1 cellular context compared by ENCODE assay signal in genomic region chr7:116949941-116950801, GRCh38.
TF ChIP-seq lines count a peak whose summit lies in the region.

No MANE protein-coding gene starts in this region.

TF ChIP-seq in K562, 482 proteins besides CTCF, POLR2A, EP300 and RAD21 (continued from another document and continues in another):
- TF ChIP-seq ZNF407 (IDR thresholded peaks at IDR 0.05; ENCODE audit: low read depth) (peak; percentile 70; the same call in 1 of the 2 replicates), NFIX (CRISPR knock-in tag; IDR thresholded peaks at IDR 0.05; ENCODE audit: low read depth) (no peak; the same call in 1 of the 2 replicates), GMEB1 (CRISPR knock-in tag; IDR thresholded peaks at IDR 0.05) (no peak), ZNF140 (CRISPR knock-in tag; IDR thresholded peaks at IDR 0.05) (no peak), HDGF (IDR thresholded peaks at IDR 0.05) (peak; percentile 71), MAFF (IDR thresholded peaks at IDR 0.05; ENCODE audit: low read length) (no peak), NFYB (IDR thresholded peaks at IDR 0.05; ENCODE audit: extremely low read depth, insufficient read length) (no peak), PHF21A (IDR thresholded peaks at IDR 0.05; ENCODE audit: borderline replicate concordance, low read depth) (peak; percentile 89), MYNN (IDR thresholded peaks at IDR 0.05) (peak; percentile 82), MYNN (CRISPR knock-in tag; IDR thresholded peaks at IDR 0.05) (no peak), ZNF174 (CRISPR knock-in tag; IDR thresholded peaks at IDR 0.05) (no peak), BRD9 (IDR thresholded peaks at IDR 0.05; ENCODE audit: low read depth, partially characterized antibody) (peak; percentile 99), ILF3 (IDR thresholded peaks at IDR 0.05; ENCODE audit: borderline replicate concordance) (no peak), NFE2 (IDR thresholded peaks at IDR 0.05; ENCODE audit: low read depth) (peak; percentile 36; the same call in 1 of the 2 replicates), ATF4 (CRISPR knock-in tag; IDR thresholded peaks at IDR 0.05) (no peak), ZNF354B (CRISPR knock-in tag; IDR thresholded peaks at IDR 0.05) (no peak), MITF (IDR thresholded peaks at IDR 0.05) (no peak), ZBTB26 (CRISPR knock-in tag; IDR thresholded peaks at IDR 0.05) (peak; percentile 95), BACH1 (tag; IDR thresholded peaks at IDR 0.05) (no peak), MTA3 (IDR thresholded peaks at IDR 0.05; ENCODE audit: borderline replicate concordance) (peak; percentile 90), RBM17 (IDR thresholded peaks at IDR 0.05; ENCODE audit: borderline replicate concordance, low read depth, low read length) (no peak), STAG1 (CRISPR knock-in tag; IDR thresholded peaks at IDR 0.05; ENCODE audit: borderline replicate concordance) (no peak), ZNF253 (CRISPR knock-in tag; conservative IDR thresholded peaks at IDR 0.05) (no peak), ZNF143 (CRISPR knock-in tag; IDR thresholded peaks at IDR 0.05) (no peak), NRF1 (conservative IDR thresholded peaks at IDR 0.05 in 1 of 2, IDR thresholded peaks at IDR 0.05 in 1 of 2) (peak; percentile 68 to 72), RBM34 (IDR thresholded peaks at IDR 0.05; ENCODE audit: borderline replicate concordance, insufficient read depth, low read length) (no peak), POU5F1 (IDR thresholded peaks at IDR 0.05; ENCODE audit: borderline replicate concordance, low read depth, low read length, partially characterized antibody) (no peak), ZBTB11 (CRISPR knock-in tag; IDR thresholded peaks at IDR 0.05) (no peak), IRF9 (tag; IDR thresholded peaks at IDR 0.05) (peak; percentile 65; the same call in 1 of the 2 replicates), GATAD2B (IDR thresholded peaks at IDR 0.05; ENCODE audit: borderline replicate concordance) (peak; percentile 94), NCOA1 (IDR thresholded peaks at IDR 0.05; ENCODE audit: low read depth) (peak; percentile 93), RBBP5 (IDR thresholded peaks at IDR 0.05; ENCODE audit: borderline replicate concordance, insufficient read depth, low read length, poor library complexity, severe bottlenecking) (peak; percentile 53), CEBPB (tag; IDR thresholded peaks at IDR 0.05) (peak; percentile 83), ID3 (CRISPR knock-in tag; IDR thresholded peaks at IDR 0.05) (no peak), ID3 (tag; IDR thresholded peaks at IDR 0.05) (peak; percentile 89; the same call in 1 of the 2 replicates), ARID3B (CRISPR knock-in tag; IDR thresholded peaks at IDR 0.05; ENCODE audit: borderline replicate concordance) (no peak), FOXM1 (IDR thresholded peaks at IDR 0.05; ENCODE audit: low read depth) (peak; percentile 84), FOXM1 (CRISPR knock-in tag; IDR thresholded peaks at IDR 0.05; ENCODE audit: low read depth) (no peak)
